Comparison of ENCODE assay signal across 28 cellular contexts in the genomic region with DNA sequence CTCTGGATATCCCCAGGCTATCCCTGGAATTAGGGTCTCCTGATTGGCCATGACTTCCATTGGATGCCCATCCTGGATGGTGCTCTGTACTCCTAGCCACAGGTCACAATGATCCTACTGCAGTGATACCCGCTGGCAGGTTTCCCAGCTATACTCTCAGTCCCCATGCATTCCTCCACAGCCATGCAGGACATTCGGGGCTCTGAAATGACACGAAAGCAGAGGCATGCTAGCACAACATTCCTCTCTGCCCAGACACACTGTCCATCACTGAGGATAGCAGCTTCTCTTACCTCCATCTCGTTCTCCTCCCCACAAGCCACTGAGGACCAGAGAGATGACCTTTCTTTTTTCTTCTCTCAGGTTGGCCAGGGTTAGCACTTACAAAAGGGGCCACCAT.
"Had no signal": no experiment of that assay in that cellular context is flagged by ENCODE, and none has a peak within 500 bp of the region (broad histone marks: within the 10 kb centered on the region; RNA-seq: fewer than 3 reads in every experiment).

No MANE protein-coding gene starts in this region.

- ATAC-seq: left lung; lower lobe of right lung; natural killer cell; sciatic nerve; stimulated activated effector memory CD8-positive, alpha-beta T cell treated with anti-CD3 and anti-CD28 coated beads, Interleukin-12 subunit alpha, Interleukin-12 subunit beta, amount 100 ng/mL, for 72 hours had no signal

- H3K4me1 ChIP-seq: left lung, neural progenitor cell, spleen, testis had no signal

- H3K4me1 Mint-ChIP-seq: naive B cell; natural killer cell; neural progenitor cell; stimulated activated effector memory CD8-positive, alpha-beta T cell treated with anti-CD3 and anti-CD28 coated beads, Interleukin-12 subunit alpha, Interleukin-12 subunit beta, amount 100 ng/mL, for 72 hours had no signal

- H3K4me3 Mint-ChIP-seq: mesothelial cell of epicardium; natural killer cell; nephron progenitor cell; neural progenitor cell; stimulated activated effector memory CD8-positive, alpha-beta T cell treated with anti-CD3 and anti-CD28 coated beads, Interleukin-12 subunit alpha, Interleukin-12 subunit beta, amount 100 ng/mL, for 72 hours had no signal

- H3K36me3 ChIP-seq: left lung, lower lobe of right lung, neural progenitor cell, ovary, right atrium auricular region, spleen, stomach, thyroid gland, transverse colon, upper lobe of left lung, vagina had no signal

- H3K9me3 Mint-ChIP-seq: mesothelial cell of epicardium; natural killer cell; nephron progenitor cell; neural progenitor cell; stimulated activated effector memory CD8-positive, alpha-beta T cell treated with anti-CD3 and anti-CD28 coated beads, Interleukin-12 subunit alpha, Interleukin-12 subunit beta, amount 100 ng/mL, for 72 hours had no signal

- H3K9me3 ChIP-seq: left lung, lower lobe of right lung, ovary, right atrium auricular region, spleen, stomach, testis, thyroid gland, transverse colon, upper lobe of left lung, vagina had no signal

- H3K4me3 ChIP-seq: left lung, lower lobe of right lung, neural progenitor cell, ovary, right atrium auricular region, spleen, stomach, testis, thyroid gland, transverse colon, upper lobe of left lung, vagina had no signal

- H3K36me3 Mint-ChIP-seq: mesothelial cell of epicardium; naive B cell; natural killer cell; neural progenitor cell; stimulated activated effector memory CD8-positive, alpha-beta T cell treated with anti-CD3 and anti-CD28 coated beads, Interleukin-12 subunit alpha, Interleukin-12 subunit beta, amount 100 ng/mL, for 72 hours had no signal

- H2AFZ ChIP-seq: neural progenitor cell had no signal

- H3K9ac ChIP-seq: neural progenitor cell had no signal

- FAIRE-seq: keratinocyte, small intestine had no signal

- H3K27ac ChIP-seq: left lung, lower lobe of right lung, neural progenitor cell, ovary, right atrium auricular region, spleen, stomach, testis, thyroid gland, transverse colon, upper lobe of left lung, vagina had no signal

- DNase-seq: hippocampal formation; kidney glomerular epithelial cell; left cardiac atrium; left lung; lower lobe of right lung; mammary epithelial cell; mesendoderm; naive B cell; natural killer cell; nephron progenitor cell; ovary; small intestine; spleen; stimulated activated CD4-positive, alpha-beta T cell treated with anti-CD3 and anti-CD28 coated beads, Interleukin-4, amount 100 ng/mL, for 24 hours; stimulated activated naive CD4-positive, alpha-beta T cell; stomach; testis; thyroid gland; transverse colon; upper lobe of left lung had no signal

- H3K4me2 ChIP-seq: neural progenitor cell had no signal

- H3K27me3 ChIP-seq: left lung, neural progenitor cell, ovary, right atrium auricular region, stomach, testis, thyroid gland, transverse colon, upper lobe of left lung, vagina had no signal

- H3K27ac Mint-ChIP-seq: mesothelial cell of epicardium; naive B cell; natural killer cell; nephron progenitor cell; neural progenitor cell; progenitor cell of endocrine pancreas; stimulated activated effector memory CD8-positive, alpha-beta T cell treated with anti-CD3 and anti-CD28 coated beads, Interleukin-12 subunit alpha, Interleukin-12 subunit beta, amount 100 ng/mL, for 72 hours had no signal

- H3K27me3 Mint-ChIP-seq: progenitor cell of endocrine pancreas had no signal
